1 cellular context compared by ENCODE assay signal in genomic region chr1:228161381-228161780, GRCh38.
TF ChIP-seq lines count a peak whose summit lies in the region.

No MANE protein-coding gene starts in this region.

TF ChIP-seq in SK-N-SH, 30 proteins besides CTCF, POLR2A, EP300 and RAD21:
- TF ChIP-seq EZH2phosphoT487 (IDR thresholded peaks at IDR 0.05; ENCODE audit: borderline replicate concordance, low read depth) (no peak), MAX (IDR thresholded peaks at IDR 0.05; ENCODE audit: low read depth) (no peak), POLR2AphosphoS5 (IDR thresholded peaks at IDR 0.05; ENCODE audit: low read depth, low read length) (no peak), RFX5 (IDR thresholded peaks at IDR 0.05; ENCODE audit: low read length) (no peak), RXRA (IDR thresholded peaks at IDR 0.05; ENCODE audit: borderline replicate concordance, low read depth) (no peak), GATA2 (CRISPR knock-in tag; IDR thresholded peaks at IDR 0.05) (no peak), FOXM1 (IDR thresholded peaks at IDR 0.05; ENCODE audit: low read depth) (no peak)
- TF ChIP-seq, protein P1, sequence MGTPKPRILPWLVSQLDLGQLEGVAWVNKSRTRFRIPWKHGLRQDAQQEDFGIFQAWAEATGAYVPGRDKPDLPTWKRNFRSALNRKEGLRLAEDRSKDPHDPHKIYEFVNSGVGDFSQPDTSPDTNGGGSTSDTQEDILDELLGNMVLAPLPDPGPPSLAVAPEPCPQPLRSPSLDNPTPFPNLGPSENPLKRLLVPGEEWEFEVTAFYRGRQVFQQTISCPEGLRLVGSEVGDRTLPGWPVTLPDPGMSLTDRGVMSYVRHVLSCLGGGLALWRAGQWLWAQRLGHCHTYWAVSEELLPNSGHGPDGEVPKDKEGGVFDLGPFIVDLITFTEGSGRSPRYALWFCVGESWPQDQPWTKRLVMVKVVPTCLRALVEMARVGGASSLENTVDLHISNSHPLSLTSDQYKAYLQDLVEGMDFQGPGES (IDR thresholded peaks at IDR 0.05; ENCODE audit: low read depth, low read length), result no peak
TF ChIP-seq in SK-N-SH: peak in this region for 0.
